ENCODE assay signal across 16 cellular contexts in genomic region chr22:29947410-29948387, GRCh38.
DNase-seq lines count a peak whose midpoint lies in the region; TF ChIP-seq lines count a peak whose summit lies in the region.
"Had no signal": no experiment of that assay in that cellular context is flagged by ENCODE, and none has a peak within 500 bp of the region (broad histone marks: within the 10 kb centered on the region; RNA-seq: fewer than 3 reads in every experiment).

No MANE protein-coding gene starts in this region.

- POLR2A ChIA-PET in HEK293 (lab: Yijun Ruan, JAX), result interaction anchor here (0.6 to 2.0 kb wide), 3 partner anchors 40 to 65 kb away, joined by 4 to 7 read pairs (median 5); partner anchors contain the start of gene MTMR3

- TF ChIP-seq CTCF in HEK293 (tag by site-specific recombination; IDR thresholded peaks at IDR 0.05) (no peak), astrocyte of the cerebellum (IDR thresholded peaks at IDR 0.05; ENCODE audit: low read depth, low read length, missing control alignments) (no peak), GM13976 (IDR thresholded peaks at IDR 0.05; ENCODE audit: borderline replicate concordance, control extremely low read depth, extremely low read depth, insufficient read depth, missing control alignments) (no peak)

- DNase-seq in astrocyte of the cerebellum (ENCODE audit: low read depth) (peak; percentile 53), fibroblast of the conjunctiva (ENCODE audit: low read depth) (peak; percentile 5), stromal cell of bone marrow (ENCODE audit: low read depth) (peak; percentile 7), DMS53 (lab: John Stamatoyannopoulos, UW) (no peak), mucosa of gallbladder (ENCODE audit: low spot score) (no peak), GM13976 (ENCODE audit: low spot score) (no peak)
- DNase-seq: activated CD4-positive, alpha-beta T cell treated with anti-CD3 and anti-CD28 coated beads for 1 hour; activated naive CD8-positive, alpha-beta T cell treated with anti-CD3 and anti-CD28 coated beads, Interleukin-2, amount 10 ng/mL, durations not matched to agents 7 days and 5 days; CD4-positive, alpha-beta T cell; KBM-7; NCI-H1436; NCI-H524; stimulated activated CD4-positive, alpha-beta T cell treated with anti-CD3 and anti-CD28 coated beads, Interleukin-4, amount 100 ng/mL, for 4 hours; T-cell had no signal

- H3K4me3 ChIP-seq in HEK293 (ENCODE audit: low read depth, low read length) (no peak overlapping the region), astrocyte of the cerebellum (ENCODE audit: low read depth, low read length) (no peak overlapping the region)
- H3K4me3 ChIP-seq: vagina had no signal

- in situ Hi-C loops in astrocyte of the cerebellum (cut with HindIII; ENCODE audit: low sequenced_read_pairs), result no loop called here
- in situ Hi-C loops in GM13976 (cut with MboI; ENCODE audit: low sequenced_read_pairs, unreplicated experiment), result no loop called here

- H3K9me3 ChIP-seq in HEK293 (ENCODE audit: control insufficient read depth, insufficient read depth, low read depth, low read length), result no peaks in the 10 kb centered on the region
- H3K9me3 ChIP-seq: vagina had no signal

- no peaks in the 10 kb centered on the region for H3K36me3 ChIP-seq in HEK293 (ENCODE audit: control insufficient read depth in 2 of 2, insufficient read depth in 1 of 2, low read length in 2 of 2)
- H3K36me3 ChIP-seq: vagina had no signal

- H3K27ac ChIP-seq in HEK293 (ENCODE audit: extremely low read depth, low read depth, low read length), result no peak overlapping the region
- H3K27ac ChIP-seq: vagina had no signal

- peaks cover 27% of the 10 kb centered on the region for H3K4me1 ChIP-seq in HEK293 (ENCODE audit: control insufficient read depth, insufficient read depth, low read length)

- CTCF ChIA-PET in HEK293 (lab: Yijun Ruan, JAX), result interaction anchor here (1.7 kb wide), 1 partner anchor 39 kb away, joined by 5 read pairs; no protein-coding TSS in a partner anchor

TF ChIP-seq in HEK293, 187 proteins besides CTCF, POLR2A, EP300 and RAD21:
- TF ChIP-seq ZNF335 (tag by site-specific recombination; conservative IDR thresholded peaks at IDR 0.05), result 0 out of 2 replicates have a peak, but pooled peaks have one; percentile 14
- TF ChIP-seq ZNF664 (tag by site-specific recombination; IDR thresholded peaks at IDR 0.05), result peak; percentile 84
- TF ChIP-seq SP3 (tag by site-specific recombination; IDR thresholded peaks at IDR 0.05), result no peak
- no peak for TF ChIP-seq ZNF549 (tag by site-specific recombination; IDR thresholded peaks at IDR 0.05)
- TF ChIP-seq ZBTB17 (tag by site-specific recombination; IDR thresholded peaks at IDR 0.05), result 0 out of 2 replicates have a peak, but pooled peaks have one; percentile 11
- TF ChIP-seq PRDM6 (tag by site-specific recombination; IDR thresholded peaks at IDR 0.05), result peak; percentile 82
- no peak for TF ChIP-seq ZNF658 (tag by site-specific recombination; IDR thresholded peaks at IDR 0.05)
TF ChIP-seq in HEK293: peak in this region for 4.

Comparison
In these comparisons a context has a peak if more than half of its experiments do, and no peak if none do; other contexts are left out.
1. DNase-seq: peak in astrocyte of the cerebellum (single experiment), fibroblast of the conjunctiva (single experiment) and stromal cell of bone marrow (single experiment); none in DMS53 (single experiment), mucosa of gallbladder (single experiment) and GM13976 (single experiment).